In the genomic region with DNA sequence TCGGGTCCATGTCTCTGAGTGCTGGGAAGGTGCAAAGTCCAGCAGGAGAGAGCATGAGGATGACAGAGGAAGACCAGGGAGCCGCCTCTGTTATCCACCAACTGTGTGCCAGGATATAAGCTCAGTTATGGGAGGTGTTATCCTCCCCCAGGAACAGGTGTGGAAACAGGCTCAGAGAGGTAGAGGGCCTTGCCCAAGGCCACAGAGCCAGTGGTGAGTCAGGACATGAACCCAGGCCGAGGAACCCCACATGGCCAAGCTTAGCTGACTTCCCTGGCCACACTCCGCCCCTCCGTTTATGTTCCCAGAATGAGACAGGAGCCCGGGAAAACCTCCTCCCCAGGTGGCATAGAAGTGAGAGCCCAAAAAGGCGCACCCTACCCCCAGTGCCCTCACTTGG, we compare ENCODE assay signal across 33 cellular contexts. TPM values are rescaled to one million over a fixed set of nuclear protein-coding genes. Genes with fewer than 3 reads are reported as not detected.
"Had no signal": no experiment of that assay in that cellular context is flagged by ENCODE, and none has a peak within 500 bp of the region (broad histone marks: within the 10 kb centered on the region; RNA-seq: fewer than 3 reads in every experiment).

No MANE protein-coding gene starts in this region.

- ATAC-seq: naive thymus-derived CD8-positive, alpha-beta T cell; pancreas; right cardiac atrium; stimulated activated memory B cell treated with anti-CD40 and anti-IgM and Interleukin-4, amounts not matched to agents 10 μg/mL and 1 μg/mL and 100 μg/mL, for 72 hours; stimulated activated naive CD8-positive, alpha-beta T cell treated with anti-CD3 and anti-CD28 coated beads, Interleukin-15, amount 100 ng/mL, for 72 hours had no signal

- H3K27me3 ChIP-seq: pancreas, sigmoid colon, tibial nerve, upper lobe of left lung, vagina had no signal

- H3K9me3 ChIP-seq: left ventricle myocardium inferior, pancreas, prostate gland, sigmoid colon, tibial nerve, upper lobe of left lung, vagina had no signal

- H3K36me3 ChIP-seq: left ventricle myocardium inferior, pancreas, prostate gland, sigmoid colon, tibial nerve, upper lobe of left lung, vagina had no signal

- H3K27ac Mint-ChIP-seq: immature natural killer cell; mesothelial cell of epicardium; naive thymus-derived CD8-positive, alpha-beta T cell; nephron; stimulated activated memory B cell treated with anti-CD40 and anti-IgM and Interleukin-4, amounts not matched to agents 10 μg/mL and 1 μg/mL and 100 μg/mL, for 72 hours; stimulated activated naive CD8-positive, alpha-beta T cell treated with anti-CD3 and anti-CD28 coated beads, Interleukin-15, amount 100 ng/mL, for 72 hours had no signal

- H3K4me1 ChIP-seq: left ventricle myocardium inferior, pancreas, prostate gland, sigmoid colon, tibial nerve, upper lobe of left lung, vagina had no signal

- H3K4me3 Mint-ChIP-seq: immature natural killer cell; mesothelial cell of epicardium; naive thymus-derived CD8-positive, alpha-beta T cell; nephron; neural crest cell; stimulated activated memory B cell treated with anti-CD40 and anti-IgM and Interleukin-4, amounts not matched to agents 10 μg/mL and 1 μg/mL and 100 μg/mL, for 72 hours; stimulated activated naive CD8-positive, alpha-beta T cell treated with anti-CD3 and anti-CD28 coated beads, Interleukin-15, amount 100 ng/mL, for 72 hours had no signal

- DNase-seq: hypothalamus; immature natural killer cell; kidney; left ventricle myocardium inferior; mesendoderm; naive thymus-derived CD8-positive, alpha-beta T cell; nucleus accumbens; pancreas; posterior cingulate gyrus; retina; right cardiac atrium; sigmoid colon; stimulated activated CD4-positive, alpha-beta T cell treated with anti-CD3 and anti-CD28 coated beads, Interleukin-1b, Interleukin-23, amount 100 ng/mL, for 48 hours; stimulated activated CD4-positive, alpha-beta T cell treated with anti-CD3 and anti-CD28 coated beads, Interleukin-2, amount 100 ng/mL, for 48 hours; stimulated activated CD4-positive, alpha-beta T cell treated with anti-CD3 and anti-CD28 coated beads, Interleukin-4, amount 100 ng/mL, for 4 hours; stimulated activated CD8-positive, alpha-beta memory T cell treated with anti-CD3 and anti-CD28 coated beads, Interleukin-4, amount 100 ng/mL, for 48 hours; stimulated activated naive CD4-positive, alpha-beta T cell treated with Interleukin-2 at 50 U/mL for 16 hours; stimulated activated naive CD8-positive, alpha-beta T cell treated with anti-CD3 and anti-CD28 coated beads, Interleukin-15, amount 100 ng/mL, for 72 hours; substantia nigra; upper lobe of left lung had no signal

- H3K4me1 Mint-ChIP-seq: immature natural killer cell; naive thymus-derived CD8-positive, alpha-beta T cell; nephron; neural crest cell; stimulated activated naive CD8-positive, alpha-beta T cell treated with anti-CD3 and anti-CD28 coated beads, Interleukin-15, amount 100 ng/mL, for 72 hours had no signal

- H3K9me3 Mint-ChIP-seq: immature natural killer cell; mesothelial cell of epicardium; naive thymus-derived CD8-positive, alpha-beta T cell; nephron; neural crest cell; stimulated activated memory B cell treated with anti-CD40 and anti-IgM and Interleukin-4, amounts not matched to agents 10 μg/mL and 1 μg/mL and 100 μg/mL, for 72 hours; stimulated activated naive CD8-positive, alpha-beta T cell treated with anti-CD3 and anti-CD28 coated beads, Interleukin-15, amount 100 ng/mL, for 72 hours had no signal

- H3K36me3 Mint-ChIP-seq: immature natural killer cell; mesothelial cell of epicardium; naive thymus-derived CD8-positive, alpha-beta T cell; stimulated activated memory B cell treated with anti-CD40 and anti-IgM and Interleukin-4, amounts not matched to agents 10 μg/mL and 1 μg/mL and 100 μg/mL, for 72 hours had no signal

- H3K27ac ChIP-seq: left ventricle myocardium inferior, pancreas, prostate gland, sigmoid colon, upper lobe of left lung, vagina had no signal

- H3K4me3 ChIP-seq: left ventricle myocardium inferior, lung, pancreas, prostate gland, sigmoid colon, smooth muscle cell, tibial nerve, upper lobe of left lung, vagina had no signal

- H3K27me3 Mint-ChIP-seq: stimulated activated naive CD8-positive, alpha-beta T cell treated with anti-CD3 and anti-CD28 coated beads, Interleukin-15, amount 100 ng/mL, for 72 hours had no signal

RNA-seq across cellular contexts. Expression of a gene that starts 50.3 kb away (rescaled TPM):
- total RNA-seq: kidney; left ventricle myocardium inferior; lung; mononuclear cell; naive thymus-derived CD8-positive, alpha-beta T cell; neural crest cell; osteoblast; right cardiac atrium; smooth muscle cell; temporal lobe; tibial nerve; upper lobe of left lung; urinary bladder; vagina had no signal
